Comparison of ENCODE assay signal across 8 cellular contexts in the genomic region with DNA sequence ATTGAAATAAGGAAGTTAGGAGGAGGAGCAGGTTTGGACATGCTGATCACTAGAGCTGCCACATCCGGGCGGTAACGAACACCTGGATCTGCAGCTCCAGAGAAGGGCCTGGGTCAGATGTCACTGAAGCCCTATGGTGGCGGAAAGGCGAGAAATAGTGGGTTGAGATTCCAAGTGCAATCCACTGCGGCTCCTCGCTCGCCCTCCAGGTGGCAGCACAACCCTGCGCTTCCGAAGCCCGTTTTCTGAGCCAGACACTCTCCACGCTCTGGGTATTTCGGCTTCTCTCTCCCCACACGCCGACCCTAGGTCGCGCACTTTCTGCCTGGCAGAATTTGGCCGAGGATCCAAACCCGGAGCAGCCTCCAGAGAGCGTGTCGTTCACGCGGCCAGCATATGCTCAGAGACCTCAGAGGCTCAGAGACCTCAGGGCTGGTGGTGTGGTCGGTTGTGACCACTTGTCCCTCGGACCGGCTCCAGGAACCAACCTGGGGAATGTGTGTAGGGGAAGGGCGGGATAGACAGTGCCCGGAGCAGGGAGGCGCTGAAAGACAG. TPM values are rescaled to one million over a fixed set of nuclear protein-coding genes. Genes with fewer than 3 reads are reported as not detected.
DNase-seq lines count a peak whose midpoint lies in the region; ATAC-seq and TF ChIP-seq lines count a peak whose summit lies in the region.

No MANE protein-coding gene starts in this region.

- DNase-seq in NCI-H524 (lab: John Stamatoyannopoulos, UW), result peak; percentile 49 to 71
- no peak for DNase-seq in NCI-H524 treated with DMSO at 0.1 percent for 48 hours (lab: John Stamatoyannopoulos, UW)
- DNase-seq in NCI-H82 treated with DMSO at 0.1 percent for 48 hours (lab: John Stamatoyannopoulos, UW; ENCODE audit: unreplicated experiment), result peak; percentile 94
- peak; percentile 94 for DNase-seq in activated CD8-positive, alpha-beta memory T cell treated with anti-CD3 and anti-CD28 coated beads for 24 hours
- DNase-seq in effector CD8-positive, alpha-beta T cell (lab: John Stamatoyannopoulos, UW), result peak; percentile 75
- DNase-seq in lung (ENCODE audit: low spot score), result peak; percentile 81
- peak; percentile 71 to 78 (median 71) for DNase-seq in stimulated activated CD4-positive, alpha-beta T cell treated with anti-CD3 and anti-CD28 coated beads, TNF-alpha, amount 100 ng/mL, for 4 hours (ENCODE audit: low read depth in 3 of 3)

- H3K9me3 ChIP-seq in lung (ENCODE audit: control insufficient read depth in 2 of 2, insufficient read depth in 1 of 2, low read length in 1 of 2), result no peaks in the 10 kb centered on the region

- TF ChIP-seq CTCF in lung (IDR thresholded peaks at IDR 0.05; ENCODE audit: control extremely low read depth, extremely low read depth), result peak; percentile 96

- WGBS in lung, 2 donors, result 1% methylated on average over 29 of the region's 29 CpGs

- H3K4me1 ChIP-seq in lung (ENCODE audit: control insufficient read depth in 2 of 2, insufficient read depth in 2 of 2, low read length in 2 of 2), result peaks cover 0 to 5% of the 10 kb centered on the region in 2 donors

- ATAC-seq in HG03442 (IDR thresholded peaks at IDR 0.05; ENCODE audit: unreplicated experiment) (peak; percentile 57), lung (ENCODE audit: insufficient read depth, low FRiP score) (peak; percentile 85)

- H3K36me3 ChIP-seq in lung (ENCODE audit: control insufficient read depth in 2 of 2, insufficient read depth in 2 of 2, low read length in 2 of 2), result no peaks in the 10 kb centered on the region

- peak overlapping the region; percentile 27 for H3K4me3 ChIP-seq in lung

- H3K27ac ChIP-seq in lung (ENCODE audit: low read depth in 1 of 2, low read length in 1 of 2), result peak overlapping the region; percentile 86 to 88

- H3K27me3 ChIP-seq in lung (ENCODE audit: control insufficient read depth, insufficient read depth), result no peaks in the 10 kb centered on the region

RNA-seq across cellular contexts. Expression of a gene that starts 0.9 kb away (rescaled TPM):
- 1 to 10 TPM; 1.2 to 2.0 TPM for total RNA-seq in lung
- 1 to 10 TPM; 1.1 to 1.3 TPM for polyA plus RNA-seq in lung

RNA-seq across cellular contexts. Expression of a gene that starts 13.8 kb away (rescaled TPM):
- under 1 TPM; 0.28 to 0.57 TPM for total RNA-seq in lung
- under 1 TPM; 0.03 to 0.53 TPM for polyA plus RNA-seq in lung

RNA-seq across cellular contexts. Expression of a gene that starts 18.3 kb away (rescaled TPM):
- total RNA-seq in lung, result 100 to 1,000 TPM; 117 to 171 TPM
- 100 to 1,000 TPM; 119 to 199 TPM for polyA plus RNA-seq in lung

RNA-seq across cellular contexts. Expression of a gene that starts 26.8 kb away (rescaled TPM):
- 100 to 1,000 TPM; 104 to 516 TPM for total RNA-seq in lung
- 100 to 1,000 TPM; 596 to 607 TPM for polyA plus RNA-seq in lung

RNA-seq across cellular contexts. Expression of a gene that starts 28.6 kb away (rescaled TPM):
- total RNA-seq in lung, result 10 to 100 TPM; 19.8 to 39.3 TPM
- 10 to 100 TPM; 34.0 to 63.2 TPM for polyA plus RNA-seq in lung
